Comparison of ENCODE assay signal across 1 cellular context in genomic region chr22:50573491-50574382, GRCh38.
TF ChIP-seq lines count a peak whose summit lies in the region.

No MANE protein-coding gene starts in this region.

TF ChIP-seq in IMR-90, 13 proteins besides CTCF, POLR2A, EP300 and RAD21 (continued from another document):
- no peak for TF ChIP-seq USF2 (IDR thresholded peaks at IDR 0.05; ENCODE audit: low read depth, low read length)
- TF ChIP-seq MAZ (IDR thresholded peaks at IDR 0.05; ENCODE audit: borderline replicate concordance, low read depth, low read length), result no peak
- no peak for TF ChIP-seq SMC3 (IDR thresholded peaks at IDR 0.05; ENCODE audit: low read depth, low read length)
- TF ChIP-seq ELK1 (IDR thresholded peaks at IDR 0.05; ENCODE audit: borderline replicate concordance, low read depth, low read length), result no peak
- TF ChIP-seq RCOR1 (IDR thresholded peaks at IDR 0.05; ENCODE audit: insufficient replicate concordance, low read length), result no peak
- no peak for TF ChIP-seq MAFK (IDR thresholded peaks at IDR 0.05; ENCODE audit: low read depth, low read length)
- no peak for TF ChIP-seq MXI1 (IDR thresholded peaks at IDR 0.05; ENCODE audit: borderline replicate concordance, low read depth, low read length)
- TF ChIP-seq CHD1 (IDR thresholded peaks at IDR 0.05; ENCODE audit: low read depth, low read length), result no peak
- no peak for TF ChIP-seq CEBPB (IDR thresholded peaks at IDR 0.05; ENCODE audit: low read depth, low read length)
